Comparison of ENCODE assay signal across 2 cellular contexts in the genomic region with DNA sequence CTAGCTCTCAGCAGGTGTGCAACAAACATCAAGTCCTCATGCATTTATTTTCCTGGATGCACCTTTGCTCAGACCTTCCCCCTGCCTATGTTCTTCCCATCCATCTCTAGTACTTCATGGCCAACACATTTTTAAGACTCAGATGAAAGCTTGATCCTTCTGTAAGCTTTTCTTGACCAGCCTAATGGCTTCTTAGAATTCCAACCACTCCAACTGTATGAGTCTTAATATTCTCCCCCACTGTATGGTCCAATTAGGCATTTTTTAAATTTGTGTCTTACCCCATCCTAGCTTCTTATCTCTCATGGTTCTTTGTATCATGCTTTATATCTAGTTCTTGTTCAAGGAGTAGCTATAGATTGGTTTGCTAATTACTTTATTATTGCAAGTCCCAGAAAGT.
TF ChIP-seq lines count a peak whose summit lies in the region.

No MANE protein-coding gene starts in this region.

TF ChIP-seq in SK-N-SH, 30 proteins besides CTCF, POLR2A, EP300 and RAD21:
- TF ChIP-seq, protein P1, sequence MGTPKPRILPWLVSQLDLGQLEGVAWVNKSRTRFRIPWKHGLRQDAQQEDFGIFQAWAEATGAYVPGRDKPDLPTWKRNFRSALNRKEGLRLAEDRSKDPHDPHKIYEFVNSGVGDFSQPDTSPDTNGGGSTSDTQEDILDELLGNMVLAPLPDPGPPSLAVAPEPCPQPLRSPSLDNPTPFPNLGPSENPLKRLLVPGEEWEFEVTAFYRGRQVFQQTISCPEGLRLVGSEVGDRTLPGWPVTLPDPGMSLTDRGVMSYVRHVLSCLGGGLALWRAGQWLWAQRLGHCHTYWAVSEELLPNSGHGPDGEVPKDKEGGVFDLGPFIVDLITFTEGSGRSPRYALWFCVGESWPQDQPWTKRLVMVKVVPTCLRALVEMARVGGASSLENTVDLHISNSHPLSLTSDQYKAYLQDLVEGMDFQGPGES (IDR thresholded peaks at IDR 0.05; ENCODE audit: low read depth, low read length) = no peak
- no peak for TF ChIP-seq EZH2phosphoT487 (IDR thresholded peaks at IDR 0.05; ENCODE audit: borderline replicate concordance, low read depth)
- no peak for TF ChIP-seq TCF12 (IDR thresholded peaks at IDR 0.05)
- no peak for TF ChIP-seq RXRA (IDR thresholded peaks at IDR 0.05; ENCODE audit: borderline replicate concordance, low read depth)
- TF ChIP-seq TAF1 (IDR thresholded peaks at IDR 0.05; ENCODE audit: borderline replicate concordance, low read depth, low read length) = no peak
- no peak for TF ChIP-seq RFX5 (IDR thresholded peaks at IDR 0.05; ENCODE audit: low read length)
- TF ChIP-seq, protein P2, sequence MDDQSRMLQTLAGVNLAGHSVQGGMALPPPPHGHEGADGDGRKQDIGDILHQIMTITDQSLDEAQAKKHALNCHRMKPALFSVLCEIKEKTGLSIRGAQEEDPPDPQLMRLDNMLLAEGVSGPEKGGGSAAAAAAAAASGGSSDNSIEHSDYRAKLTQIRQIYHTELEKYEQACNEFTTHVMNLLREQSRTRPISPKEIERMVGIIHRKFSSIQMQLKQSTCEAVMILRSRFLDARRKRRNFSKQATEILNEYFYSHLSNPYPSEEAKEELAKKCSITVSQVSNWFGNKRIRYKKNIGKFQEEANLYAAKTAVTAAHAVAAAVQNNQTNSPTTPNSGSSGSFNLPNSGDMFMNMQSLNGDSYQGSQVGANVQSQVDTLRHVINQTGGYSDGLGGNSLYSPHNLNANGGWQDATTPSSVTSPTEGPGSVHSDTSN (IDR thresholded peaks at IDR 0.05) = no peak
- TF ChIP-seq, protein P3, sequence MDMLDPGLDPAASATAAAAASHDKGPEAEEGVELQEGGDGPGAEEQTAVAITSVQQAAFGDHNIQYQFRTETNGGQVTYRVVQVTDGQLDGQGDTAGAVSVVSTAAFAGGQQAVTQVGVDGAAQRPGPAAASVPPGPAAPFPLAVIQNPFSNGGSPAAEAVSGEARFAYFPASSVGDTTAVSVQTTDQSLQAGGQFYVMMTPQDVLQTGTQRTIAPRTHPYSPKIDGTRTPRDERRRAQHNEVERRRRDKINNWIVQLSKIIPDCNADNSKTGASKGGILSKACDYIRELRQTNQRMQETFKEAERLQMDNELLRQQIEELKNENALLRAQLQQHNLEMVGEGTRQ (IDR thresholded peaks at IDR 0.05; ENCODE audit: borderline replicate concordance, low read depth, low read length) = no peak
- TF ChIP-seq, protein P4, sequence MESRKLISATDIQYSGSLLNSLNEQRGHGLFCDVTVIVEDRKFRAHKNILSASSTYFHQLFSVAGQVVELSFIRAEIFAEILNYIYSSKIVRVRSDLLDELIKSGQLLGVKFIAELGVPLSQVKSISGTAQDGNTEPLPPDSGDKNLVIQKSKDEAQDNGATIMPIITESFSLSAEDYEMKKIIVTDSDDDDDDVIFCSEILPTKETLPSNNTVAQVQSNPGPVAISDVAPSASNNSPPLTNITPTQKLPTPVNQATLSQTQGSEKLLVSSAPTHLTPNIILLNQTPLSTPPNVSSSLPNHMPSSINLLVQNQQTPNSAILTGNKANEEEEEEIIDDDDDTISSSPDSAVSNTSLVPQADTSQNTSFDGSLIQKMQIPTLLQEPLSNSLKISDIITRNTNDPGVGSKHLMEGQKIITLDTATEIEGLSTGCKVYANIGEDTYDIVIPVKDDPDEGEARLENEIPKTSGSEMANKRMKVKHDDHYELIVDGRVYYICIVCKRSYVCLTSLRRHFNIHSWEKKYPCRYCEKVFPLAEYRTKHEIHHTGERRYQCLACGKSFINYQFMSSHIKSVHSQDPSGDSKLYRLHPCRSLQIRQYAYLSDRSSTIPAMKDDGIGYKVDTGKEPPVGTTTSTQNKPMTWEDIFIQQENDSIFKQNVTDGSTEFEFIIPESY (IDR thresholded peaks at IDR 0.05; ENCODE audit: borderline replicate concordance, low read depth) = no peak
- TF ChIP-seq, protein P5, sequence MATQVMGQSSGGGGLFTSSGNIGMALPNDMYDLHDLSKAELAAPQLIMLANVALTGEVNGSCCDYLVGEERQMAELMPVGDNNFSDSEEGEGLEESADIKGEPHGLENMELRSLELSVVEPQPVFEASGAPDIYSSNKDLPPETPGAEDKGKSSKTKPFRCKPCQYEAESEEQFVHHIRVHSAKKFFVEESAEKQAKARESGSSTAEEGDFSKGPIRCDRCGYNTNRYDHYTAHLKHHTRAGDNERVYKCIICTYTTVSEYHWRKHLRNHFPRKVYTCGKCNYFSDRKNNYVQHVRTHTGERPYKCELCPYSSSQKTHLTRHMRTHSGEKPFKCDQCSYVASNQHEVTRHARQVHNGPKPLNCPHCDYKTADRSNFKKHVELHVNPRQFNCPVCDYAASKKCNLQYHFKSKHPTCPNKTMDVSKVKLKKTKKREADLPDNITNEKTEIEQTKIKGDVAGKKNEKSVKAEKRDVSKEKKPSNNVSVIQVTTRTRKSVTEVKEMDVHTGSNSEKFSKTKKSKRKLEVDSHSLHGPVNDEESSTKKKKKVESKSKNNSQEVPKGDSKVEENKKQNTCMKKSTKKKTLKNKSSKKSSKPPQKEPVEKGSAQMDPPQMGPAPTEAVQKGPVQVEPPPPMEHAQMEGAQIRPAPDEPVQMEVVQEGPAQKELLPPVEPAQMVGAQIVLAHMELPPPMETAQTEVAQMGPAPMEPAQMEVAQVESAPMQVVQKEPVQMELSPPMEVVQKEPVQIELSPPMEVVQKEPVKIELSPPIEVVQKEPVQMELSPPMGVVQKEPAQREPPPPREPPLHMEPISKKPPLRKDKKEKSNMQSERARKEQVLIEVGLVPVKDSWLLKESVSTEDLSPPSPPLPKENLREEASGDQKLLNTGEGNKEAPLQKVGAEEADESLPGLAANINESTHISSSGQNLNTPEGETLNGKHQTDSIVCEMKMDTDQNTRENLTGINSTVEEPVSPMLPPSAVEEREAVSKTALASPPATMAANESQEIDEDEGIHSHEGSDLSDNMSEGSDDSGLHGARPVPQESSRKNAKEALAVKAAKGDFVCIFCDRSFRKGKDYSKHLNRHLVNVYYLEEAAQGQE (IDR thresholded peaks at IDR 0.05; ENCODE audit: low read depth, low read length) = no peak
- no peak for TF ChIP-seq MXI1 (IDR thresholded peaks at IDR 0.05; ENCODE audit: low read depth, low read length)
- no peak for TF ChIP-seq NFIC (IDR thresholded peaks at IDR 0.05; ENCODE audit: borderline replicate concordance)
- TF ChIP-seq YY1 (IDR thresholded peaks at IDR 0.05; ENCODE audit: low read depth) = no peak

TF ChIP-seq in SK-N-SH treated with all-trans-retinoic acid at 6 μM for 48 hours, 23 proteins besides CTCF, POLR2A, EP300 and RAD21:
- TF ChIP-seq ISL1 (CRISPR knock-in tag; IDR thresholded peaks at IDR 0.05) (no peak), ZFP30 (CRISPR knock-in tag; IDR thresholded peaks at IDR 0.05) (no peak), PPARA (CRISPR knock-in tag; IDR thresholded peaks at IDR 0.05; ENCODE audit: borderline replicate concordance) (no peak), ZNF565 (CRISPR knock-in tag; conservative IDR thresholded peaks at IDR 0.05; ENCODE audit: low read depth) (no peak), TOX (CRISPR knock-in tag; IDR thresholded peaks at IDR 0.05; ENCODE audit: borderline replicate concordance) (no peak), ARNTL (CRISPR knock-in tag; IDR thresholded peaks at IDR 0.05; ENCODE audit: borderline replicate concordance, low read depth) (no peak), TCF4 (CRISPR knock-in tag; IDR thresholded peaks at IDR 0.05; ENCODE audit: borderline replicate concordance) (no peak), SNAI2 (CRISPR knock-in tag; IDR thresholded peaks at IDR 0.05) (no peak)
- TF ChIP-seq, protein P6, sequence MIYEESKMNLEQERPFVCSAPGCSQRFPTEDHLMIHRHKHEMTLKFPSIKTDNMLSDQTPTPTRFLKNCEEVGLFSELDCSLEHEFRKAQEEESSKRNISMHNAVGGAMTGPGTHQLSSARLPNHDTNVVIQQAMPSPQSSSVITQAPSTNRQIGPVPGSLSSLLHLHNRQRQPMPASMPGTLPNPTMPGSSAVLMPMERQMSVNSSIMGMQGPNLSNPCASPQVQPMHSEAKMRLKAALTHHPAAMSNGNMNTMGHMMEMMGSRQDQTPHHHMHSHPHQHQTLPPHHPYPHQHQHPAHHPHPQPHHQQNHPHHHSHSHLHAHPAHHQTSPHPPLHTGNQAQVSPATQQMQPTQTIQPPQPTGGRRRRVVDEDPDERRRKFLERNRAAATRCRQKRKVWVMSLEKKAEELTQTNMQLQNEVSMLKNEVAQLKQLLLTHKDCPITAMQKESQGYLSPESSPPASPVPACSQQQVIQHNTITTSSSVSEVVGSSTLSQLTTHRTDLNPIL (CRISPR knock-in tag; IDR thresholded peaks at IDR 0.05; ENCODE audit: low read depth) = no peak
- TF ChIP-seq, protein P7, sequence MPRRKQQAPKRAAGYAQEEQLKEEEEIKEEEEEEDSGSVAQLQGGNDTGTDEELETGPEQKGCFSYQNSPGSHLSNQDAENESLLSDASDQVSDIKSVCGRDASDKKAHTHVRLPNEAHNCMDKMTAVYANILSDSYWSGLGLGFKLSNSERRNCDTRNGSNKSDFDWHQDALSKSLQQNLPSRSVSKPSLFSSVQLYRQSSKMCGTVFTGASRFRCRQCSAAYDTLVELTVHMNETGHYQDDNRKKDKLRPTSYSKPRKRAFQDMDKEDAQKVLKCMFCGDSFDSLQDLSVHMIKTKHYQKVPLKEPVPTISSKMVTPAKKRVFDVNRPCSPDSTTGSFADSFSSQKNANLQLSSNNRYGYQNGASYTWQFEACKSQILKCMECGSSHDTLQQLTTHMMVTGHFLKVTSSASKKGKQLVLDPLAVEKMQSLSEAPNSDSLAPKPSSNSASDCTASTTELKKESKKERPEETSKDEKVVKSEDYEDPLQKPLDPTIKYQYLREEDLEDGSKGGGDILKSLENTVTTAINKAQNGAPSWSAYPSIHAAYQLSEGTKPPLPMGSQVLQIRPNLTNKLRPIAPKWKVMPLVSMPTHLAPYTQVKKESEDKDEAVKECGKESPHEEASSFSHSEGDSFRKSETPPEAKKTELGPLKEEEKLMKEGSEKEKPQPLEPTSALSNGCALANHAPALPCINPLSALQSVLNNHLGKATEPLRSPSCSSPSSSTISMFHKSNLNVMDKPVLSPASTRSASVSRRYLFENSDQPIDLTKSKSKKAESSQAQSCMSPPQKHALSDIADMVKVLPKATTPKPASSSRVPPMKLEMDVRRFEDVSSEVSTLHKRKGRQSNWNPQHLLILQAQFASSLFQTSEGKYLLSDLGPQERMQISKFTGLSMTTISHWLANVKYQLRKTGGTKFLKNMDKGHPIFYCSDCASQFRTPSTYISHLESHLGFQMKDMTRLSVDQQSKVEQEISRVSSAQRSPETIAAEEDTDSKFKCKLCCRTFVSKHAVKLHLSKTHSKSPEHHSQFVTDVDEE (CRISPR knock-in tag; IDR thresholded peaks at IDR 0.05) = no peak
- TF ChIP-seq, protein P8, sequence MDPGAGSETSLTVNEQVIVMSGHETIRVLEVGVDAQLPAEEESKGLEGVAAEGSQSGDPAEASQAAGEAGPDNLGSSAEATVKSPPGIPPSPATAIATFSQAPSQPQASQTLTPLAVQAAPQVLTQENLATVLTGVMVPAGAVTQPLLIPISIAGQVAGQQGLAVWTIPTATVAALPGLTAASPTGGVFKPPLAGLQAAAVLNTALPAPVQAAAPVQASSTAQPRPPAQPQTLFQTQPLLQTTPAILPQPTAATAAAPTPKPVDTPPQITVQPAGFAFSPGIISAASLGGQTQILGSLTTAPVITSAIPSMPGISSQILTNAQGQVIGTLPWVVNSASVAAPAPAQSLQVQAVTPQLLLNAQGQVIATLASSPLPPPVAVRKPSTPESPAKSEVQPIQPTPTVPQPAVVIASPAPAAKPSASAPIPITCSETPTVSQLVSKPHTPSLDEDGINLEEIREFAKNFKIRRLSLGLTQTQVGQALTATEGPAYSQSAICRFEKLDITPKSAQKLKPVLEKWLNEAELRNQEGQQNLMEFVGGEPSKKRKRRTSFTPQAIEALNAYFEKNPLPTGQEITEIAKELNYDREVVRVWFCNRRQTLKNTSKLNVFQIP (CRISPR knock-in tag; IDR thresholded peaks at IDR 0.05; ENCODE audit: borderline replicate concordance, low read depth) = no peak
- TF ChIP-seq, protein P9, sequence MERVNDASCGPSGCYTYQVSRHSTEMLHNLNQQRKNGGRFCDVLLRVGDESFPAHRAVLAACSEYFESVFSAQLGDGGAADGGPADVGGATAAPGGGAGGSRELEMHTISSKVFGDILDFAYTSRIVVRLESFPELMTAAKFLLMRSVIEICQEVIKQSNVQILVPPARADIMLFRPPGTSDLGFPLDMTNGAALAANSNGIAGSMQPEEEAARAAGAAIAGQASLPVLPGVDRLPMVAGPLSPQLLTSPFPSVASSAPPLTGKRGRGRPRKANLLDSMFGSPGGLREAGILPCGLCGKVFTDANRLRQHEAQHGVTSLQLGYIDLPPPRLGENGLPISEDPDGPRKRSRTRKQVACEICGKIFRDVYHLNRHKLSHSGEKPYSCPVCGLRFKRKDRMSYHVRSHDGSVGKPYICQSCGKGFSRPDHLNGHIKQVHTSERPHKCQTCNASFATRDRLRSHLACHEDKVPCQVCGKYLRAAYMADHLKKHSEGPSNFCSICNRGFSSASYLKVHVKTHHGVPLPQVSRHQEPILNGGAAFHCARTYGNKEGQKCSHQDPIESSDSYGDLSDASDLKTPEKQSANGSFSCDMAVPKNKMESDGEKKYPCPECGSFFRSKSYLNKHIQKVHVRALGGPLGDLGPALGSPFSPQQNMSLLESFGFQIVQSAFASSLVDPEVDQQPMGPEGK (CRISPR knock-in tag; IDR thresholded peaks at IDR 0.05; ENCODE audit: borderline replicate concordance) = no peak
